ENCODE assay signal across 8 cellular contexts in the genomic region with DNA sequence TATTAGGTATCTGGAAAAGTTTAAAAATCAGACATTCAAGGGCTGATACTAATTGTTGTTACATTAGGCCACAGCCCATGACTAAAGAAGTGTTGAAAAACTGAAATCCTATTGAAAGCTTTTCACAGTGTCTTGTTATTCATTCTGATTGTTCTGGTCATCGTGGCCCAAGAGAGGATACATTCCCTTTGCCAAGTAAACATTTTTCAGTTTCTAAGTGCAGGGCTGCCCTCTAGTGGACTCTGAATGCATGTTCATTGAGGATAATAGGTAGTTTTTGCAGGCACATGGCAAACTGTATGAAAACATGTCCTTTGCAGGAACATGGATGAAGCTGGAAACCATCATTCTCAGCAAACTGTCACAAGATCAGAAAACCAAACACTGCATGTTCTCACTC.
DNase-seq lines count a peak whose midpoint lies in the region; ATAC-seq and TF ChIP-seq lines count a peak whose summit lies in the region.

No MANE protein-coding gene starts in this region.

- ATAC-seq in GM18858 (IDR thresholded peaks at IDR 0.05; ENCODE audit: unreplicated experiment) (no peak), HG02938 (IDR thresholded peaks at IDR 0.05; ENCODE audit: unreplicated experiment) (no peak)

- no peaks in the 10 kb centered on the region for H3K4me1 Mint-ChIP-seq in CD14-positive monocyte

- in situ Hi-C loops in T47D (cut with HindIII; ENCODE audit: low pct_unique_long_range_greater_than_20kb, low sequenced_read_pairs), result no loop called here

- no peak overlapping the region for H3K27ac Mint-ChIP-seq in CD14-positive monocyte

- peaks cover 0 to 4% (median 0%) of the 10 kb centered on the region in 3 donors for H3K27me3 Mint-ChIP-seq in CD14-positive monocyte (ENCODE audit: low read depth in 3 of 3)

- intact Hi-C loops in CD14-positive monocyte (cut with micrococcal nuclease), result no loop called here

- H3K9me3 Mint-ChIP-seq in CD14-positive monocyte, result peaks cover 2 to 12% (median 7%) of the 10 kb centered on the region in 7 donors

- H3K4me3 ChIP-seq in GM12875 (ENCODE audit: low read depth, low read length), result no peak overlapping the region

- no peak overlapping the region for H3K4me3 Mint-ChIP-seq in CD14-positive monocyte

- TF ChIP-seq CTCF in CD14-positive monocyte (IDR thresholded peaks at IDR 0.05) (peak; percentile 68), GM12875 (IDR thresholded peaks at IDR 0.05; ENCODE audit: borderline replicate concordance, insufficient read depth, low read depth, low read length) (peak; percentile 62)

- DNase-seq in CD14-positive monocyte (ENCODE audit: low spot score) (no peak), NCI-H226 (peak; percentile 21), T47D (ENCODE audit: low read depth in 1 of 2, low spot score in 1 of 2) (peak; percentile 52 to 90), mucosa of gallbladder (ENCODE audit: low spot score) (peak; percentile 29), dedifferentiated amniotic fluid mesenchymal stem cell (ENCODE audit: extremely low spot score) (no peak)

- H3K36me3 Mint-ChIP-seq in CD14-positive monocyte, result no peaks in the 10 kb centered on the region

Comparison
In these comparisons a context has a peak if more than half of its experiments do, and no peak if none do; other contexts are left out.
1. DNase-seq: peak in NCI-H226 (single experiment), T47D (2 of 2) and mucosa of gallbladder (single experiment); none in CD14-positive monocyte (single experiment) and dedifferentiated amniotic fluid mesenchymal stem cell (single experiment).